10 cellular contexts compared by ENCODE assay signal in the genomic region with DNA sequence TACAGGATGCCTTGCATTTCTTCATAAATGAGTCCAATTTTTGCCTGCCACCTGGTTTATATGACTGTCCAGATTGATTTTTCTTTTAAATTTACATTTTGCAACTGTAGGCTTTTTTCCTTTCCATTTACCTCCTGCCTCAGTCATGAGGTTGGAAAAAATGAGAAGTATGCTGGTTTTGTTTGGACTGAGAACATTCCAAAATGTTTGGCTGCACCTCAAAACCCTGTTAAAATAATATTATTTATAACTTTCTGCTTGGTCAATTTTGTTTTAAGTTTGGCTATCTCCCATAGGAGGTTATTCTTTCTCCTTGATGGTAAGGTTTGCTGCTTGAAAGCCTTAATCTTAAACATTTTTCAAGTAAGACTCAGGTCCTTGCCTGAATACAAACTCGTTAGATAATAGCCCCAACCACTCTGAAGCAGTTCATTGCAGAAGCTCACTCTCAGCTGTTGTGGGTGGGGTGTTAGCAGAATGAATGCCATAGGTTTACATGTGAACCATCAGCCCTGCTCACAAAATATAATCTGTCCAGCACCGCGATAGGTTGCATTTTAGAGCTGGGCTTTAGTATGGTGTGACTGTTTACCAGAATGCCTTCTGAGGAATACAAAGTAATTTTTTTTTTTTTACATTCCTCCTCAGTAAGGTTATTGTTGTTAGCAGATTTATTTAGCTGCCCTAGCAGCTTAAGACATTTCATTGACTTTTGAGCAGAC.
A peak's percentile ranks its signal among the peaks of the same experiment; 100 is the strongest.
DNase-seq lines count a peak whose midpoint lies in the region; ATAC-seq and TF ChIP-seq lines count a peak whose summit lies in the region.
"Had no signal": no experiment of that assay in that cellular context is flagged by ENCODE, and none has a peak within 500 bp of the region (broad histone marks: within the 10 kb centered on the region; RNA-seq: fewer than 3 reads in every experiment).

No MANE protein-coding gene starts in this region.

- H3K4me1 ChIP-seq in heart right ventricle (peaks cover 0 to 26% (median 12%) of the 10 kb centered on the region in 9 donors), HAP-1 (no peaks in the 10 kb centered on the region)

- TF ChIP-seq CTCF in heart right ventricle (IDR thresholded peaks at IDR 0.05): no peak

- H3K27ac ChIP-seq in angular gyrus (ENCODE audit: low read depth, low read length) (peak overlapping the region; percentile 74), heart right ventricle (peak overlapping the region in 7 of 10 donors; percentile 31 to 79 (median 55))
- H3K27ac ChIP-seq: SK-N-MC had no signal

- H3K36me3 ChIP-seq in heart right ventricle (no peaks in the 10 kb centered on the region), HAP-1 (replicated peaks) (no peaks in the 10 kb centered on the region)

- ATAC-seq in heart right ventricle: peak in 6 of 8 donors; percentile 47 to 83 (median 67)

- H3K9me3 ChIP-seq in heart right ventricle (peaks cover 0 to 12% (median 5%) of the 10 kb centered on the region in 11 donors), HAP-1 (no peaks in the 10 kb centered on the region)

- no peaks in the 10 kb centered on the region for H3K27me3 ChIP-seq in heart right ventricle
- H3K27me3 ChIP-seq in HAP-1 (ENCODE audit: low read depth): no peaks in the 10 kb centered on the region

- H3K4me3 ChIP-seq in heart right ventricle: no peak overlapping the region
- no peak overlapping the region for H3K4me3 ChIP-seq in HAP-1
- H3K4me3 ChIP-seq: SK-N-MC had no signal

- in situ Hi-C loops in Caki2 (cut with HindIII; ENCODE audit: low pct_unique_long_range_greater_than_20kb, low sequenced_read_pairs): no loop called here
- in situ Hi-C loops in HAP-1 (cut with MboI; ENCODE audit: low sequenced_read_pairs): no loop called here

- WGBS in heart right ventricle, 2 donors: 73 to 83% methylated on average over 3 of the region's 3 CpGs

- peak; percentile 83 for DNase-seq in Caki2 (ENCODE audit: low read depth)
- DNase-seq in heart right ventricle: no peak
- DNase-seq in renal cortical epithelial cell (ENCODE audit: low read depth): peak; percentile 78
- no peak for DNase-seq in KG1 (lab: John Stamatoyannopoulos, UW)
- DNase-seq in NCI-H510A treated with DMSO at 0.1 percent for 48 hours (lab: John Stamatoyannopoulos, UW): no peak
- DNase-seq in HAP-1 (ENCODE audit: low spot score in 2 of 2): no peak
- DNase-seq in central memory CD4-positive, alpha-beta T cell: no peak
- DNase-seq: DND-41 had no signal

- intact Hi-C loops in heart right ventricle (cut with DNase I): no loop called here

Comparison
In these comparisons a context has a peak if more than half of its experiments do, and no peak if none do; other contexts are left out.
1. DNase-seq: peak in Caki2 (single experiment) and renal cortical epithelial cell (single experiment); none in heart right ventricle (0 of 2), KG1 (single experiment), NCI-H510A treated with DMSO at 0.1 percent for 48 hours (single experiment), HAP-1 (0 of 2) and central memory CD4-positive, alpha-beta T cell (single experiment).